8 cellular contexts compared by ENCODE assay signal in genomic region chr20:36951198-36951976, GRCh38. TPM values are rescaled to one million over a fixed set of nuclear protein-coding genes. Genes with fewer than 3 reads are reported as not detected.
DNase-seq lines count a peak whose midpoint lies in the region; ATAC-seq, FAIRE-seq and TF ChIP-seq lines count a peak whose summit lies in the region.

Gene SAMHD1 (minus strand): TSS chr20:36951708. CDS start chr20:36951643, 65 bp downstream.

- no peaks in the 10 kb centered on the region for H3K9me3 Mint-ChIP-seq in dendritic cell treated with granulocyte-macrophage colony-stimulating factor and Interleukin-4, amounts not matched to agents 40 ng/mL and 50 ng/mL, for 4 days

- in situ Hi-C loops in HepG2 (cut with HindIII; ENCODE audit: extremely low pct_ligation_motif_present, low pct_unique_long_range_greater_than_20kb): no loop called here

- peak within 1 kb of the TSS; percentile 85 for H2AFZ ChIP-seq in HepG2 (ENCODE audit: low read length)

- no peaks in the 10 kb centered on the region for H3K9me3 ChIP-seq in BLaER1 treated with 17β-estradiol and CSF1 and Interleukin-3, amounts not matched to agents 10 nM and 100 nM (replicated peaks in 1 of 11)
- no peaks in the 10 kb centered on the region for H3K9me3 ChIP-seq in HepG2 (ENCODE audit: low read length)

- peak; percentile 42; the same call in 1 of the 2 replicates for TF ChIP-seq RAD21 in HepG2 (CRISPR knock-in tag; IDR thresholded peaks at IDR 0.05)

- H3K4me2 ChIP-seq in BLaER1 treated with 17β-estradiol and CSF1 and Interleukin-3, amounts not matched to agents 10 nM and 100 nM: peak within 1 kb of the TSS; percentile 89 to 100 (median 95)
- H3K4me2 ChIP-seq in HepG2 (ENCODE audit: low read depth, low read length): peak within 1 kb of the TSS; percentile 86

- TF ChIP-seq POLR2A in HepG2 (IDR thresholded peaks at IDR 0.05; ENCODE audit: insufficient read depth in 1 of 2, low read depth in 2 of 2, low read length in 2 of 2): peak; percentile 83 to 95

- FAIRE-seq in HepG2 (lab: Jason Lieb, UNC): peak; percentile 79

- H3K27ac ChIP-seq in BLaER1 treated with 17β-estradiol and CSF1 and Interleukin-3, amounts not matched to agents 10 nM and 100 nM: peak within 1 kb of the TSS in 7 of 11 experiments; percentile 14 to 86 (median 69); a peak in 12 of 22 replicates
- peak within 1 kb of the TSS; percentile 76 for H3K27ac ChIP-seq in HepG2 (ENCODE audit: extremely low read length, insufficient read depth, low read length)

- H3K4me3 ChIP-seq in BLaER1 treated with 17β-estradiol and CSF1 and Interleukin-3, amounts not matched to agents 10 nM and 100 nM: peak within 1 kb of the TSS; percentile 61 to 97 (median 70)
- peak within 1 kb of the TSS; percentile 86 to 98 (median 88) for H3K4me3 ChIP-seq in HepG2 (replicated peaks in 1 of 3; ENCODE audit: insufficient read depth in 1 of 3, low read depth in 2 of 3, low read length in 3 of 3)

- DNase-seq in NCI-H748 (lab: John Stamatoyannopoulos, UW; ENCODE audit: unreplicated experiment) (peak; percentile 99), HepG2 (ENCODE audit: low spot score) (peak; percentile 100)
- peak; percentile 74 to 84 for DNase-seq in activated CD4-positive, alpha-beta T cell treated with anti-CD3 and anti-CD28 coated beads, Interleukin-2, amount 50 U/mL, for 24 hours (ENCODE audit: low read depth in 1 of 2, low spot score in 1 of 2)
- peak; percentile 86 for DNase-seq in stimulated activated CD4-positive, alpha-beta T cell treated with anti-CD3 and anti-CD28 coated beads, Interleukin-4, amount 100 ng/mL, for 1 hour

- H3K27me3 ChIP-seq in BLaER1 treated with 17β-estradiol and CSF1 and Interleukin-3, amounts not matched to agents 10 nM and 100 nM: peaks cover 0 to 41% (median 37%) of the 10 kb centered on the region in 11 experiments; a peak in 18 of 22 replicates
- no peaks in the 10 kb centered on the region; a peak in 1 of 5 replicates for H3K27me3 ChIP-seq in HepG2 (ENCODE audit: control insufficient read depth in 1 of 2, insufficient read depth in 2 of 2, low read length in 2 of 2)

- intact Hi-C loops in dendritic cell treated with granulocyte-macrophage colony-stimulating factor and Interleukin-4, amounts not matched to agents 40 ng/mL and 50 ng/mL, for 4 days (cut with micrococcal nuclease): loop anchor here (1.0 kb wide), 1 partner anchor 54 kb away; no protein-coding TSS in a partner anchor
- intact Hi-C loops in HepG2 (cut with micrococcal nuclease; ENCODE audit: unreplicated experiment): loop anchor here (10.0 kb wide), 1 partner anchor 143 kb away; the partner anchor contains the start of gene RBL1

- peaks cover 0 to 36% (median 8%) of the 10 kb centered on the region in 11 experiments; a peak in 13 of 22 replicates for H4K20me1 ChIP-seq in BLaER1 treated with 17β-estradiol and CSF1 and Interleukin-3, amounts not matched to agents 10 nM and 100 nM
- no peaks in the 10 kb centered on the region for H4K20me1 ChIP-seq in HepG2 (ENCODE audit: insufficient read depth, low read length)

- TF ChIP-seq EP300 in HepG2 (IDR thresholded peaks at IDR 0.05; ENCODE audit: low read depth in 2 of 2, low read length in 2 of 2) (no peak), HepG2 (CRISPR knock-in tag; IDR thresholded peaks at IDR 0.05; ENCODE audit: borderline replicate concordance) (no peak; the same call in 1 of the 2 replicates)

- CTCF ChIA-PET in HepG2 (lab: Yijun Ruan, JAX; ENCODE audit: low intra/inter-chr PET ratio, low total read pairs): no interaction called here

- no TSS peak for BruUV-seq in HepG2 (replicated peaks; lab: Mats Ljungman, UMichigan)

- peak within 1 kb of the TSS; percentile 83 for H3K4me3 Mint-ChIP-seq in dendritic cell treated with granulocyte-macrophage colony-stimulating factor and Interleukin-4, amounts not matched to agents 40 ng/mL and 50 ng/mL, for 4 days

- WGBS in HepG2 (ENCODE audit: low lambda C conversion rate): under 1% methylated on average over 50 of the region's 66 CpGs

- peaks cover 46% of the 10 kb centered on the region for H3K4me1 Mint-ChIP-seq in dendritic cell treated with granulocyte-macrophage colony-stimulating factor and Interleukin-4, amounts not matched to agents 40 ng/mL and 50 ng/mL, for 4 days (ENCODE audit: low read depth)

- ATAC-seq in GM19324 (IDR thresholded peaks at IDR 0.05; ENCODE audit: low FRiP score, unreplicated experiment) (peak; percentile 90), HG03469 (IDR thresholded peaks at IDR 0.05; ENCODE audit: unreplicated experiment) (peak; percentile 89), HepG2 (peak; percentile 93)

- POLR2A ChIA-PET in HepG2 (lab: Yijun Ruan, JAX): no interaction called here

- H3K27ac Mint-ChIP-seq in dendritic cell treated with granulocyte-macrophage colony-stimulating factor and Interleukin-4, amounts not matched to agents 40 ng/mL and 50 ng/mL, for 4 days: peak within 1 kb of the TSS; percentile 95

- peaks cover 45% of the 10 kb centered on the region for H3K36me3 Mint-ChIP-seq in dendritic cell treated with granulocyte-macrophage colony-stimulating factor and Interleukin-4, amounts not matched to agents 40 ng/mL and 50 ng/mL, for 4 days (ENCODE audit: low read depth)

- peaks cover 0 to 11% (median 0%) of the 10 kb centered on the region in 11 experiments; a peak in 5 of 22 replicates for H3K36me3 ChIP-seq in BLaER1 treated with 17β-estradiol and CSF1 and Interleukin-3, amounts not matched to agents 10 nM and 100 nM
- H3K36me3 ChIP-seq in HepG2 (replicated peaks in 1 of 2; ENCODE audit: control insufficient read depth in 1 of 2, insufficient read depth in 2 of 2, low read length in 2 of 2): peaks cover 0 to 2% of the 10 kb centered on the region in 2 experiments; a peak in 1 of 5 replicates

- peaks cover 32 to 60% (median 44%) of the 10 kb centered on the region in 10 experiments for H3K4me1 ChIP-seq in BLaER1 treated with 17β-estradiol and CSF1 and Interleukin-3, amounts not matched to agents 10 nM and 100 nM
- H3K4me1 ChIP-seq in HepG2 (ENCODE audit: insufficient read depth, low read length): peaks cover 72% of the 10 kb centered on the region

- no peaks in the 10 kb centered on the region for H3K27me3 Mint-ChIP-seq in dendritic cell treated with granulocyte-macrophage colony-stimulating factor and Interleukin-4, amounts not matched to agents 40 ng/mL and 50 ng/mL, for 4 days

- peak within 1 kb of the TSS; percentile 57 to 94 (median 71) for H3K9ac ChIP-seq in BLaER1 treated with 17β-estradiol and CSF1 and Interleukin-3, amounts not matched to agents 10 nM and 100 nM
- peak within 1 kb of the TSS; percentile 77 for H3K9ac ChIP-seq in HepG2 (ENCODE audit: insufficient read depth, low read depth, low read length)

- H3K79me2 ChIP-seq in HepG2 (ENCODE audit: insufficient read depth, low read length): peaks cover 14% of the 10 kb centered on the region

- TF ChIP-seq CTCF in HepG2 (CRISPR knock-in tag; IDR thresholded peaks at IDR 0.05): peak; percentile 26; the same call in 1 of the 2 replicates

TF ChIP-seq in HepG2, 621 proteins besides CTCF, POLR2A, EP300 and RAD21 (continues in another document):
- TF ChIP-seq MEIS1 (CRISPR knock-in tag; IDR thresholded peaks at IDR 0.05; ENCODE audit: borderline replicate concordance): peak; percentile 99
- TF ChIP-seq ZBTB20 (CRISPR knock-in tag; IDR thresholded peaks at IDR 0.05; ENCODE audit: borderline replicate concordance, low read depth): peak; percentile 70; the same call in 1 of the 2 replicates
- TF ChIP-seq ZNF33B (CRISPR knock-in tag; IDR thresholded peaks at IDR 0.05): 0 out of 2 replicates have a peak, but pooled peaks have one; percentile 76
- no peak for TF ChIP-seq ATF4 (CRISPR knock-in tag; IDR thresholded peaks at IDR 0.05)

RNA-seq across cellular contexts. Expression of gene SAMHD1, which starts in this region (rescaled TPM):
- 43.5 and 57.7 TPM in 2 replicates for total RNA-seq in HepG2 (2016; rRNA removed; fragmentation: Illumina TruSeq; extraction: Trizol)
- 5.2 and 6.2 TPM in 2 replicates for total RNA-seq in HepG2 (2016; cell fraction: cytosol; rRNA removed; fragmentation: Illumina TruSeq; extraction: Trizol; ENCODE audit: low read depth)
- 41.4 and 56.8 TPM in 2 replicates for total RNA-seq in HepG2 (2016; cell fraction: insoluble cytoplasmic fraction; rRNA removed; fragmentation: Illumina TruSeq; extraction: Trizol)
- 13.7 and 15.1 TPM in 2 replicates for total RNA-seq in HepG2 (2016; cell fraction: membrane; rRNA removed; fragmentation: Illumina TruSeq; extraction: Trizol)
- 37.8 and 40.5 TPM in 2 replicates for total RNA-seq in HepG2 (2016; cell fraction: nucleus; rRNA removed; fragmentation: Illumina TruSeq; extraction: Trizol)
- 13.2 and 16.9 TPM in 2 replicates for polyA plus RNA-seq in HepG2 (2011; rRNA removed)
- polyA plus RNA-seq in HepG2 (2011; cell fraction: cytosol; rRNA removed): 7.9 and 11.7 TPM in 2 replicates
- 7.0 and 9.0 TPM in 2 replicates for polyA plus RNA-seq in HepG2 (2011; cell fraction: nucleus; rRNA removed)
- polyA plus RNA-seq in HepG2 (2012): 15.7 and 17.1 TPM in 2 replicates
- 3.2 and 3.7 TPM in 2 replicates for polyA plus RNA-seq in HepG2 (2016; cell fraction: cytosol; fragmentation: Illumina TruSeq; extraction: Trizol; ENCODE audit: low read depth)
- 44.6 and 50.6 TPM in 2 replicates for polyA plus RNA-seq in HepG2 (2016; cell fraction: insoluble cytoplasmic fraction; fragmentation: Illumina TruSeq; extraction: Trizol; ENCODE audit: low read depth)
- 9.0 and 11.0 TPM in 2 replicates for polyA plus RNA-seq in HepG2 (2016; cell fraction: membrane; fragmentation: Illumina TruSeq; extraction: Trizol; ENCODE audit: low read depth)
- polyA plus RNA-seq in HepG2 (2016; cell fraction: nucleus; fragmentation: Illumina TruSeq; extraction: Trizol; ENCODE audit: insufficient read depth, low read depth): 34.9 and 36.6 TPM in 2 replicates
- 27.0 and 42.7 TPM in 2 replicates for polyA minus RNA-seq in HepG2 (2011; rRNA and poly(A)+ RNA removed; ENCODE audit: low replicate concordance)
- polyA minus RNA-seq in HepG2 (2011; cell fraction: cytosol; rRNA and poly(A)+ RNA removed): 17.3 and 22.0 TPM in 2 replicates
- 42.0 and 50.0 TPM in 2 replicates for polyA minus RNA-seq in HepG2 (2011; cell fraction: nucleus; rRNA and poly(A)+ RNA removed)

Comparison
In these comparisons a context has a peak if more than half of its experiments do, and no peak if none do; other contexts are left out.
1. Peak in every context shown above with its lines: DNase-seq, ATAC-seq, H3K4me3 ChIP-seq and H3K27ac ChIP-seq.